In the genomic region with DNA sequence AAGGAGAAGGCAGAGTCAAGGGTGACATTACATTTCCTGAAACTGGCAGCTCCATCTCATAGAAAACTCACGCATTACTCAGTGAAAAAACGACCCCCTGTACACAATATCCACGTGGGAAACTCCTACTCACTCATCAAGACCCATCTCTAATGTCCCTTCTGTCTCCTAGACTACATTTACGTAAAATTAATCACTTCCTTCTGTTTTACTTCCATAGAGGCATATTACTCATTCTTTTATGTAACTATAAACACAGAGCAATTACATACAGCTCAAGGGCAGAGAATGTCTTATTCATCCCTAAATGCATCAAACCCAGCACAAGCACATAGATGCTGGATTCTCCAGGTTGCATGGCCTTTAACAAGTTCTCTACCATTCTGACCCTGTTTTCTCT, we compare ENCODE assay signal across 18 cellular contexts.
DNase-seq lines count a peak whose midpoint lies in the region; ATAC-seq and TF ChIP-seq lines count a peak whose summit lies in the region.
"Had no signal": no experiment of that assay in that cellular context is flagged by ENCODE, and none has a peak within 500 bp of the region (broad histone marks: within the 10 kb centered on the region; RNA-seq: fewer than 3 reads in every experiment).

No MANE protein-coding gene starts in this region.

- no TSS peak for BruUV-seq in MCF 10A (replicated peaks; lab: Mats Ljungman, UMichigan)

- H3K9me3 ChIP-seq in breast epithelium (no peaks in the 10 kb centered on the region), SK-N-SH (no peaks in the 10 kb centered on the region)

- no peak for ATAC-seq in HG03196 (IDR thresholded peaks at IDR 0.05; ENCODE audit: unreplicated experiment)
- ATAC-seq in activated T-helper 17 cell treated with anti-CD3 and anti-CD28 coated beads, Interleukin-2, amount 50 U/mL, for 72 hours (replicated peaks): no peak

- no peak for TF ChIP-seq POLR2A in breast epithelium (IDR thresholded peaks at IDR 0.05)

- H3K4me3 ChIP-seq in breast epithelium (no peak overlapping the region), SK-N-SH (ENCODE audit: low read depth in 2 of 2, low read length in 1 of 2) (no peak overlapping the region)
- H3K4me3 ChIP-seq: skin epidermis had no signal

- peaks cover 54% of the 10 kb centered on the region for H3K4me1 Mint-ChIP-seq in MCF 10A (ENCODE audit: insufficient read depth, unreplicated experiment)
- no peaks in the 10 kb centered on the region for H3K4me1 Mint-ChIP-seq in activated T-helper 17 cell treated with anti-CD3 and anti-CD28 coated beads, Interleukin-2, amount 50 U/mL, for 72 hours
- H3K4me1 Mint-ChIP-seq: nephron progenitor cell had no signal

- H3K27me3 ChIP-seq in breast epithelium (no peaks in the 10 kb centered on the region), SK-N-SH (ENCODE audit: insufficient read depth) (no peaks in the 10 kb centered on the region)

- peaks cover 5% of the 10 kb centered on the region; the same call in 1 of the 2 replicates for H3K79me2 ChIP-seq in SK-N-SH (ENCODE audit: insufficient read depth)

- H3K36me3 ChIP-seq in breast epithelium (no peaks in the 10 kb centered on the region), SK-N-SH (replicated peaks in 1 of 2; ENCODE audit: control insufficient read depth in 1 of 2, insufficient read depth in 2 of 2, low read length in 1 of 2) (peaks cover 0 to 3% of the 10 kb centered on the region in 2 experiments)

- H2AFZ ChIP-seq in SK-N-SH (ENCODE audit: low read depth): no peak overlapping the region

- DNase-seq in MCF 10A (ENCODE audit: unreplicated experiment) (peak; percentile 63), breast epithelium (ENCODE audit: low spot score in 2 of 2) (no peak), SK-N-SH (no peak), fibroblast of peridontal ligament (ENCODE audit: extremely low read depth) (peak; percentile 93), T-helper 9 cell (no peak)
- no peak for DNase-seq in activated naive CD4-positive, alpha-beta T cell treated with anti-CD3 and anti-CD28 coated beads, Interleukin-2, amount 50 U/mL, for 16 hours
- DNase-seq: 8988T; activated CD4-positive, alpha-beta T cell treated with anti-CD3 and anti-CD28 coated beads, Interleukin-2, amount 50 U/mL, for 48 hours; activated naive CD4-positive, alpha-beta T cell treated with Interleukin-2 at 50 U/mL for 16 hours; DMS53; head of caudate nucleus; KBM-7; nephron progenitor cell; trophoblast cell had no signal

- 8% methylated on average over 4 of the region's 4 CpGs for WGBS in SK-N-SH (ENCODE audit: low lambda C conversion rate)

- H4K20me1 ChIP-seq in SK-N-SH (ENCODE audit: insufficient read depth): no peaks in the 10 kb centered on the region

- H3K9ac ChIP-seq in SK-N-SH: peak overlapping the region; percentile 42; the same call in 1 of the 2 replicates

- H3K9me2 ChIP-seq in SK-N-SH: no peaks in the 10 kb centered on the region

- no peaks in the 10 kb centered on the region for H3K36me3 Mint-ChIP-seq in MCF 10A (ENCODE audit: insufficient read depth, unreplicated experiment)
- H3K36me3 Mint-ChIP-seq in activated T-helper 17 cell treated with anti-CD3 and anti-CD28 coated beads, Interleukin-2, amount 50 U/mL, for 72 hours (ENCODE audit: low read depth): no peaks in the 10 kb centered on the region

- intact Hi-C loops in MCF 10A (cut with micrococcal nuclease): no loop called here
- intact Hi-C loops in breast epithelium (cut with DNase I; ENCODE audit: low total_unique reads): no loop called here

- no peak for TF ChIP-seq CTCF in MCF 10A (IDR thresholded peaks at IDR 0.05; ENCODE audit: unreplicated experiment)
- no peak for TF ChIP-seq CTCF in breast epithelium (IDR thresholded peaks at IDR 0.05)
- TF ChIP-seq CTCF in SK-N-SH (IDR thresholded peaks at IDR 0.05): no peak

- H3K27ac ChIP-seq in breast epithelium (no peak overlapping the region), SK-N-SH (ENCODE audit: low read depth in 2 of 2, low read length in 1 of 2) (peak overlapping the region in 1 of 2 experiments; percentile 97; a peak in 2 of 4 replicates)
- H3K27ac ChIP-seq: skin epidermis had no signal

- TF ChIP-seq EP300 in SK-N-SH (IDR thresholded peaks at IDR 0.05; ENCODE audit: borderline replicate concordance in 1 of 2, low read depth in 1 of 2, low read length in 1 of 2): no peak

- POLR2A ChIA-PET in MCF 10A (lab: Yijun Ruan, JAX): interaction anchor here (0.8 to 2.1 kb wide), 3 partner anchors 16 to 187 kb away, joined by 3 to 6 read pairs (median 3); no protein-coding TSS in a partner anchor
- POLR2A ChIA-PET in SK-N-SH (lab: Yijun Ruan, JAX): no interaction called here

- 0 out of 2 replicates have a peak overlapping the region, but pooled peaks have one; percentile 75 for H3K4me2 ChIP-seq in SK-N-SH

- no peak for TF ChIP-seq RAD21 in SK-N-SH (IDR thresholded peaks at IDR 0.05; ENCODE audit: low read length)

- no peaks in the 10 kb centered on the region for H3K4me1 ChIP-seq in breast epithelium
- peaks cover under 1 to 31% of the 10 kb centered on the region in 2 experiments for H3K4me1 ChIP-seq in SK-N-SH (ENCODE audit: control insufficient read depth in 1 of 2, insufficient read depth in 2 of 2, low read depth in 1 of 2, low read length in 1 of 2)

- no peak overlapping the region for H3K27ac Mint-ChIP-seq in MCF 10A (ENCODE audit: low read depth, unreplicated experiment)
- H3K27ac Mint-ChIP-seq in activated T-helper 17 cell treated with anti-CD3 and anti-CD28 coated beads, Interleukin-2, amount 50 U/mL, for 72 hours: no peak overlapping the region
- H3K27ac Mint-ChIP-seq: nephron progenitor cell; T-helper 1 cell treated with Interleukin-12 subunit alpha and Interleukin-12 subunit beta and Interleukin-4 antibody, amounts not matched to agents 30 μg/mL and 1 μg/mL, for 36 hours had no signal

- peaks cover 46% of the 10 kb centered on the region for H3F3A ChIP-seq in SK-N-SH (replicated peaks; ENCODE audit: insufficient read depth)

- H3K4me3 Mint-ChIP-seq in MCF 10A (ENCODE audit: unreplicated experiment): no peak overlapping the region
- no peak overlapping the region for H3K4me3 Mint-ChIP-seq in activated T-helper 17 cell treated with anti-CD3 and anti-CD28 coated beads, Interleukin-2, amount 50 U/mL, for 72 hours
- H3K4me3 Mint-ChIP-seq: nephron progenitor cell; T-helper 1 cell treated with Interleukin-12 subunit alpha and Interleukin-12 subunit beta and Interleukin-4 antibody, amounts not matched to agents 30 μg/mL and 1 μg/mL, for 36 hours had no signal

- H3K9me3 Mint-ChIP-seq in MCF 10A (ENCODE audit: unreplicated experiment): no peaks in the 10 kb centered on the region
- H3K9me3 Mint-ChIP-seq in activated T-helper 17 cell treated with anti-CD3 and anti-CD28 coated beads, Interleukin-2, amount 50 U/mL, for 72 hours: no peaks in the 10 kb centered on the region
- H3K9me3 Mint-ChIP-seq: nephron progenitor cell; T-helper 1 cell treated with Interleukin-12 subunit alpha and Interleukin-12 subunit beta and Interleukin-4 antibody, amounts not matched to agents 30 μg/mL and 1 μg/mL, for 36 hours had no signal

- CTCF ChIA-PET in MCF 10A (lab: Yijun Ruan, JAX) (interaction anchor here (0.7 to 1.4 kb wide), 2 partner anchors 35 to 107 kb away, joined by 3 to 9 read pairs; no protein-coding TSS in a partner anchor), SK-N-SH (lab: Yijun Ruan, JAX) (interaction anchor here (1.4 kb wide), 1 partner anchor 105 kb away, joined by 3 read pairs; no protein-coding TSS in a partner anchor)

- no peaks in the 10 kb centered on the region for H3K27me3 Mint-ChIP-seq in MCF 10A (ENCODE audit: insufficient read depth, unreplicated experiment)
- peaks cover 6% of the 10 kb centered on the region for H3K27me3 Mint-ChIP-seq in activated T-helper 17 cell treated with anti-CD3 and anti-CD28 coated beads, Interleukin-2, amount 50 U/mL, for 72 hours

TF ChIP-seq in SK-N-SH, 30 proteins besides CTCF, POLR2A, EP300 and RAD21 (continues in another document):
- TF ChIP-seq TAF1 (IDR thresholded peaks at IDR 0.05; ENCODE audit: borderline replicate concordance, low read depth, low read length) (no peak), ELF1 (IDR thresholded peaks at IDR 0.05) (no peak), MEF2A (IDR thresholded peaks at IDR 0.05; ENCODE audit: borderline replicate concordance, low read depth) (no peak), EZH2phosphoT487 (IDR thresholded peaks at IDR 0.05; ENCODE audit: borderline replicate concordance, low read depth) (no peak), GABPA (IDR thresholded peaks at IDR 0.05; ENCODE audit: low read depth) (no peak), FOXM1 (IDR thresholded peaks at IDR 0.05; ENCODE audit: low read depth) (no peak)
- TF ChIP-seq, protein P1, sequence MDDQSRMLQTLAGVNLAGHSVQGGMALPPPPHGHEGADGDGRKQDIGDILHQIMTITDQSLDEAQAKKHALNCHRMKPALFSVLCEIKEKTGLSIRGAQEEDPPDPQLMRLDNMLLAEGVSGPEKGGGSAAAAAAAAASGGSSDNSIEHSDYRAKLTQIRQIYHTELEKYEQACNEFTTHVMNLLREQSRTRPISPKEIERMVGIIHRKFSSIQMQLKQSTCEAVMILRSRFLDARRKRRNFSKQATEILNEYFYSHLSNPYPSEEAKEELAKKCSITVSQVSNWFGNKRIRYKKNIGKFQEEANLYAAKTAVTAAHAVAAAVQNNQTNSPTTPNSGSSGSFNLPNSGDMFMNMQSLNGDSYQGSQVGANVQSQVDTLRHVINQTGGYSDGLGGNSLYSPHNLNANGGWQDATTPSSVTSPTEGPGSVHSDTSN (IDR thresholded peaks at IDR 0.05): peak; percentile 73
- TF ChIP-seq, protein P2, sequence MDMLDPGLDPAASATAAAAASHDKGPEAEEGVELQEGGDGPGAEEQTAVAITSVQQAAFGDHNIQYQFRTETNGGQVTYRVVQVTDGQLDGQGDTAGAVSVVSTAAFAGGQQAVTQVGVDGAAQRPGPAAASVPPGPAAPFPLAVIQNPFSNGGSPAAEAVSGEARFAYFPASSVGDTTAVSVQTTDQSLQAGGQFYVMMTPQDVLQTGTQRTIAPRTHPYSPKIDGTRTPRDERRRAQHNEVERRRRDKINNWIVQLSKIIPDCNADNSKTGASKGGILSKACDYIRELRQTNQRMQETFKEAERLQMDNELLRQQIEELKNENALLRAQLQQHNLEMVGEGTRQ (IDR thresholded peaks at IDR 0.05; ENCODE audit: borderline replicate concordance, low read depth, low read length): no peak
- TF ChIP-seq, protein P3, sequence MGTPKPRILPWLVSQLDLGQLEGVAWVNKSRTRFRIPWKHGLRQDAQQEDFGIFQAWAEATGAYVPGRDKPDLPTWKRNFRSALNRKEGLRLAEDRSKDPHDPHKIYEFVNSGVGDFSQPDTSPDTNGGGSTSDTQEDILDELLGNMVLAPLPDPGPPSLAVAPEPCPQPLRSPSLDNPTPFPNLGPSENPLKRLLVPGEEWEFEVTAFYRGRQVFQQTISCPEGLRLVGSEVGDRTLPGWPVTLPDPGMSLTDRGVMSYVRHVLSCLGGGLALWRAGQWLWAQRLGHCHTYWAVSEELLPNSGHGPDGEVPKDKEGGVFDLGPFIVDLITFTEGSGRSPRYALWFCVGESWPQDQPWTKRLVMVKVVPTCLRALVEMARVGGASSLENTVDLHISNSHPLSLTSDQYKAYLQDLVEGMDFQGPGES (IDR thresholded peaks at IDR 0.05; ENCODE audit: low read depth, low read length): no peak

Comparison
In these comparisons a context has a peak if more than half of its experiments do, and no peak if none do; other contexts are left out.
1. DNase-seq: peak in MCF 10A (single experiment) and fibroblast of peridontal ligament (single experiment); none in breast epithelium (0 of 2), SK-N-SH (single experiment), activated naive CD4-positive, alpha-beta T cell treated with anti-CD3 and anti-CD28 coated beads, Interleukin-2, amount 50 U/mL, for 16 hours (single experiment) and T-helper 9 cell (single experiment).